Comparison of ENCODE assay signal across 8 cellular contexts in genomic region chr11:615453-616319, GRCh38. TPM values are rescaled to one million over a fixed set of nuclear protein-coding genes. Genes with fewer than 3 reads are reported as not detected.
DNase-seq lines count a peak whose midpoint lies in the region; ATAC-seq and TF ChIP-seq lines count a peak whose summit lies in the region.

Gene IRF7 (minus strand): TSS chr11:615950. CDS start chr11:615364, 586 bp downstream.

- H3K27me3 ChIP-seq in heart left ventricle (no peaks in the 10 kb centered on the region), upper lobe of left lung (no peaks in the 10 kb centered on the region)

- TF ChIP-seq POLR2A in heart left ventricle (IDR thresholded peaks at IDR 0.05) = peak in 1 of 2 donors; percentile 93
- TF ChIP-seq POLR2A in upper lobe of left lung (IDR thresholded peaks at IDR 0.05) = peak; percentile 54 to 96 (median 78)

- peak in 1 of 4 donors; percentile 13 for TF ChIP-seq EP300 in upper lobe of left lung (IDR thresholded peaks at IDR 0.05)

- H3K36me3 ChIP-seq in heart left ventricle (peaks cover 0 to 44% (median 27%) of the 10 kb centered on the region in 9 donors), upper lobe of left lung (peaks cover 16 to 45% (median 38%) of the 10 kb centered on the region in 4 donors)

- TF ChIP-seq CTCF in HFF-Myc (IDR thresholded peaks at IDR 0.05; ENCODE audit: low read depth, low read length, missing control alignments) (no peak), heart left ventricle (IDR thresholded peaks at IDR 0.05) (no peak), upper lobe of left lung (IDR thresholded peaks at IDR 0.05) (peak in 1 of 6 experiments; percentile 8)

- H3K4me1 ChIP-seq in heart left ventricle (peaks cover 8 to 38% (median 22%) of the 10 kb centered on the region in 12 donors), upper lobe of left lung (peaks cover 25 to 39% (median 32%) of the 10 kb centered on the region in 4 donors)

- DNase-seq in GM04504 (ENCODE audit: low read depth) (peak; percentile 78), HFF-Myc (ENCODE audit: extremely low read depth, low read depth) (peak; percentile 43), NCI-H1092 (lab: John Stamatoyannopoulos, UW) (peak; percentile 65), T follicular helper cell (ENCODE audit: low read depth) (peak; percentile 74), heart left ventricle (peak; percentile 96 to 98 (median 97)), posterior vena cava (ENCODE audit: low spot score) (peak; percentile 99), upper lobe of left lung (peak; percentile 98 to 99)

- 3 to 6% (median 4%) methylated on average over 59 to 67 of the region's 67 CpGs for WGBS in adipose tissue, 3 donors
- WGBS in heart left ventricle, 4 donors = 5 to 7% (median 7%) methylated on average over 47 to 67 of the region's 67 CpGs
- WGBS in upper lobe of left lung, 2 donors = 0 to 5% methylated on average over 4 to 60 of the region's 67 CpGs

- H3K27ac ChIP-seq in adipose tissue (ENCODE audit: low read depth, low read length) (peak within 1 kb of the TSS; percentile 88), heart left ventricle (peak within 1 kb of the TSS; percentile 76 to 99 (median 92)), upper lobe of left lung (peak within 1 kb of the TSS; percentile 96 to 98 (median 96))

- H3K4me3 ChIP-seq in HFF-Myc (replicated peaks; ENCODE audit: low read depth, low read length) (peak within 1 kb of the TSS; percentile 53), heart left ventricle (peak within 1 kb of the TSS; percentile 25 to 90 (median 70)), upper lobe of left lung (peak within 1 kb of the TSS; percentile 48 to 94 (median 65))

- intact Hi-C loops in heart left ventricle (cut with DNase I) (loop anchor here in 2 of 10 donors (2.0 to 5.0 kb wide), 2 partner anchors 38 to 47 kb away; partner anchors contain the start of gene PHRF1 (in 1 of the 2)), posterior vena cava (cut with DNase I) (no loop called here)

- H3K9me3 ChIP-seq in heart left ventricle (no peaks in the 10 kb centered on the region), upper lobe of left lung (no peaks in the 10 kb centered on the region)

- ATAC-seq in heart left ventricle (peak; percentile 86 to 94 (median 92)), upper lobe of left lung (ENCODE audit: low FRiP score in 2 of 2) (peak; percentile 93 to 94)

RNA-seq across cellular contexts. Expression of gene IRF7, which starts in this region (rescaled TPM):
- polyA plus RNA-seq in adipose tissue (10 to 100 TPM; 20.7 to 49.3 (median 22.1) TPM), heart left ventricle (10 to 100 TPM in 1 of 2 donors, 1 to 10 TPM in 1; 9.5 to 21.1 TPM)
- total RNA-seq in heart left ventricle (10 to 100 TPM in 7 of 9 donors, 1 to 10 TPM in 2; 5.5 to 30.6 (median 14.9) TPM), posterior vena cava (10 to 100 TPM; 10.3 to 16.4 TPM), upper lobe of left lung (100 to 1,000 TPM in 2 of 6 donors, 10 to 100 TPM in 4; 32.6 to 123 (median 56.2) TPM)

Comparison
In these comparisons a context has a peak if more than half of its experiments do, and no peak if none do; other contexts are left out.
1. Peak in every context shown above with its lines: DNase-seq, ATAC-seq, H3K4me3 ChIP-seq and H3K27ac ChIP-seq.
2. DNase-seq: peak in every context shown above with its lines; median percentile 99 in posterior vena cava; 98 in upper lobe of left lung; 97 in heart left ventricle; 78 in GM04504; 74 in T follicular helper cell; 65 in NCI-H1092; 43 in HFF-Myc.